ENCODE assay signal across 9 cellular contexts in the genomic region with DNA sequence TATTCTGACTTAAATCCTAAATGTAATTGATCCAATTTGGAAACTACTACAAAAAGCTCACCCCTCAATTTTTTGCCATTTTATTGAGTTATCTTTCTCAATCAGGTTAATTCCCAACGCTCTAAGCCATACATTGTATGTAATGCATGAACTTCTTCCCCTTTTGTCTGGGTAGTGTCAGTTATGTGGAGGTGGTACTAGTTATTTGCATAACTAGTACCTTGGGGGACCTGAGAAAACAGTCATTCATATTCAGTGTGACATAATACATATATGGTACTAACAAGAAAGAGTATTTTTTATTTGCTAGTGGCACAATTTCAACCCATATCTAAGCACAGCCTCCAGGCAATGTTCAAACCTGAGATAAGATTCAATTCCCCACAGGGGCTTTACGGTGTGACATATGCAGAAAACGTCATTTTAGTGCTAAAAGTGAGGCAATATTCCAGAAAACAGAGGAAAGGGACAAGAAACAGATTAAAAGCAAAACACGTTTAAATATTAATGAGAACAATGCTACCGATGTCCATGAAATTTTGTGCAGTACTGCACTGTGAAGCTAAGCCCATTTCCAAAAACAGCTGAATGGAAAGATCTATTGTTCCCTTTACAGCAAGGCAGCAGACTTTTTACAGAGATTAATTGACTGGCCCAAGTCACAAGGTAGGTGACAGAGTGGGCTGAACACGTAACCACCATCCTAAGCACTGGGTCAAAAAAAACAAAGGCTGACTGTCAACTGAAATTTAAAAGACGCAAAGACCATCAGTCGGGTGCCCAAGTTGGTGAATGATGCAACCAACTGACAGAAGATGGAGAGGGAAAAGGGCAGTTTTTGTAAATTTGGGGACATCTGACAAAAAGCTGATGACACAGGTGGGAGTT. TPM values are rescaled to one million over a fixed set of nuclear protein-coding genes. Genes with fewer than 3 reads are reported as not detected.
DNase-seq lines count a peak whose midpoint lies in the region; ATAC-seq and TF ChIP-seq lines count a peak whose summit lies in the region.
"Had no signal": no experiment of that assay in that cellular context is flagged by ENCODE, and none has a peak within 500 bp of the region (broad histone marks: within the 10 kb centered on the region; RNA-seq: fewer than 3 reads in every experiment).

No MANE protein-coding gene starts in this region.

- DNase-seq in MM.1S (peak; percentile 5), body of pancreas (no peak), right cardiac atrium (no peak), UCSD-AML1 (lab: John Stamatoyannopoulos, UW; ENCODE audit: unreplicated experiment) (no peak), transverse colon (no peak)
- no peak for DNase-seq in naive thymus-derived CD4-positive, alpha-beta T cell
- DNase-seq in activated CD4-positive, CD25-positive, alpha-beta regulatory T cell (lab: John Stamatoyannopoulos, UW): no peak
- DNase-seq: cortex of kidney had no signal

- H2AFZ ChIP-seq in MM.1S (ENCODE audit: low read length): no peak overlapping the region

- CTCF ChIA-PET in naive thymus-derived CD4-positive, alpha-beta T cell (lab: Charles Lee): interaction anchor here (0.6 to 4.5 kb wide), 5 partner anchors 12 to 378 kb away, joined by 3 to 25 read pairs (median 3); no protein-coding TSS in a partner anchor

- H3K27ac ChIP-seq in DOHH2 (ENCODE audit: low read depth, low read length) (0 out of 2 replicates have a peak overlapping the region, but pooled peaks have one; percentile 5), MM.1S (ENCODE audit: low read length) (no peak overlapping the region), body of pancreas (peak overlapping the region in 3 of 4 donors; percentile 87 to 92 (median 92)), right cardiac atrium (ENCODE audit: low read length) (no peak overlapping the region), transverse colon (no peak overlapping the region)
- no peak overlapping the region for H3K27ac ChIP-seq in naive thymus-derived CD4-positive, alpha-beta T cell (ENCODE audit: low read depth, low read length)

- no peak for TF ChIP-seq CTCF in DOHH2 (IDR thresholded peaks at IDR 0.05; ENCODE audit: low read depth, low read length, poor library complexity, severe bottlenecking)
- no peak for TF ChIP-seq CTCF in MM.1S (IDR thresholded peaks at IDR 0.05; ENCODE audit: low read length)
- TF ChIP-seq CTCF in body of pancreas (IDR thresholded peaks at IDR 0.05): no peak
- TF ChIP-seq CTCF in transverse colon (IDR thresholded peaks at IDR 0.05): no peak

- no peaks in the 10 kb centered on the region for H3K27me3 ChIP-seq in DOHH2 (ENCODE audit: control insufficient read depth, low read length)
- no peaks in the 10 kb centered on the region for H3K27me3 ChIP-seq in MM.1S (replicated peaks; ENCODE audit: insufficient read depth, low read length)
- H3K27me3 ChIP-seq in body of pancreas: no peaks in the 10 kb centered on the region
- no peaks in the 10 kb centered on the region for H3K27me3 ChIP-seq in naive thymus-derived CD4-positive, alpha-beta T cell (ENCODE audit: control insufficient read depth in 2 of 2, insufficient read depth in 2 of 2, low read length in 2 of 2)
- H3K27me3 ChIP-seq in right cardiac atrium (ENCODE audit: control insufficient read depth, insufficient read depth): no peaks in the 10 kb centered on the region
- H3K27me3 ChIP-seq in transverse colon: no peaks in the 10 kb centered on the region

- H3K36me3 Mint-ChIP-seq in naive thymus-derived CD4-positive, alpha-beta T cell: peaks cover 9 to 12% (median 9%) of the 10 kb centered on the region in 5 donors

- H4K20me1 ChIP-seq in DOHH2 (ENCODE audit: control insufficient read depth, insufficient read depth, low read depth, low read length) (no peaks in the 10 kb centered on the region), MM.1S (ENCODE audit: insufficient read depth, low read length) (no peaks in the 10 kb centered on the region)

- H3K36me3 ChIP-seq in DOHH2 (ENCODE audit: control insufficient read depth, low read length) (peaks cover 4% of the 10 kb centered on the region), MM.1S (replicated peaks; ENCODE audit: insufficient read depth, low read length) (no peaks in the 10 kb centered on the region), body of pancreas (replicated peaks in 1 of 2; ENCODE audit: insufficient read depth in 1 of 2, low read depth in 2 of 2) (no peaks in the 10 kb centered on the region), transverse colon (no peaks in the 10 kb centered on the region)
- H3K36me3 ChIP-seq in naive thymus-derived CD4-positive, alpha-beta T cell (ENCODE audit: control insufficient read depth in 2 of 3, insufficient read depth in 3 of 3, low read length in 3 of 3): peaks cover 0 to 4% (median 0%) of the 10 kb centered on the region in 3 experiments

- TF ChIP-seq POLR2A in body of pancreas (IDR thresholded peaks at IDR 0.05) (no peak), transverse colon (IDR thresholded peaks at IDR 0.05) (no peak)

- H3K4me3 Mint-ChIP-seq in naive thymus-derived CD4-positive, alpha-beta T cell: peak overlapping the region; percentile 75 to 91 (median 84)

- in situ Hi-C loops in transverse colon (cut with MboI; ENCODE audit: low pct_ligation_motif_present in 1 of 4, low pct_unique_long_range_greater_than_20kb in 1 of 4, low sequenced_read_pairs in 3 of 4): no loop called here

- peak overlapping the region; percentile 32 to 92 (median 91) for H3K27ac Mint-ChIP-seq in naive thymus-derived CD4-positive, alpha-beta T cell

- peak overlapping the region; percentile 96 for H3K4me3 ChIP-seq in DOHH2 (ENCODE audit: low read length)
- H3K4me3 ChIP-seq in MM.1S (ENCODE audit: low read length): peak overlapping the region; percentile 73
- H3K4me3 ChIP-seq in body of pancreas: no peak overlapping the region
- H3K4me3 ChIP-seq in naive thymus-derived CD4-positive, alpha-beta T cell (ENCODE audit: low read length): no peak overlapping the region
- no peak overlapping the region for H3K4me3 ChIP-seq in right cardiac atrium (ENCODE audit: low read length)
- peak overlapping the region in 2 of 4 donors; percentile 70 to 82 for H3K4me3 ChIP-seq in transverse colon

- POLR2A ChIA-PET in naive thymus-derived CD4-positive, alpha-beta T cell (lab: Charles Lee): interaction anchor here (0.9 to 4.4 kb wide), 4 partner anchors 25 to 107 kb away, joined by 3 to 24 read pairs (median 8); a partner anchor contains a TSS

- H3K4me2 ChIP-seq in DOHH2 (ENCODE audit: low read length): peak overlapping the region; percentile 95
- H3K4me2 ChIP-seq in MM.1S (ENCODE audit: low read depth, low read length): peak overlapping the region; percentile 79; the same call in 1 of the 2 replicates

- intact Hi-C loops in body of pancreas (cut with DNase I) (no loop called here), right cardiac atrium (cut with DNase I) (no loop called here), transverse colon (cut with DNase I; ENCODE audit: low total_unique reads) (no loop called here)
- intact Hi-C loops in naive thymus-derived CD4-positive, alpha-beta T cell (cut with micrococcal nuclease): loop anchor here (5.0 to 10.0 kb wide), 3 partner anchors 42 to 400 kb away; a partner anchor contains a TSS

- peaks cover 21% of the 10 kb centered on the region for H3F3A ChIP-seq in DOHH2 (ENCODE audit: control insufficient read depth, insufficient read depth)
- peaks cover 12% of the 10 kb centered on the region for H3F3A ChIP-seq in MM.1S (ENCODE audit: insufficient read depth, low read length)

- no peaks in the 10 kb centered on the region for H3K9me3 Mint-ChIP-seq in naive thymus-derived CD4-positive, alpha-beta T cell

- H3K79me2 ChIP-seq in DOHH2 (ENCODE audit: control insufficient read depth, low read length): peaks cover 9% of the 10 kb centered on the region
- H3K79me2 ChIP-seq in MM.1S (ENCODE audit: low read length): no peaks in the 10 kb centered on the region

- H3K4me1 ChIP-seq in DOHH2 (ENCODE audit: control insufficient read depth, low read length): peaks cover 24% of the 10 kb centered on the region
- H3K4me1 ChIP-seq in MM.1S (ENCODE audit: low read length): peaks cover 11% of the 10 kb centered on the region; the same call in 1 of the 2 replicates
- peaks cover 19% of the 10 kb centered on the region for H3K4me1 ChIP-seq in body of pancreas
- peaks cover 0 to 6% of the 10 kb centered on the region in 2 donors for H3K4me1 ChIP-seq in naive thymus-derived CD4-positive, alpha-beta T cell (ENCODE audit: control insufficient read depth in 2 of 2, insufficient read depth in 2 of 2, low read length in 2 of 2)
- H3K4me1 ChIP-seq in right cardiac atrium (ENCODE audit: control insufficient read depth, insufficient read depth, low read length): no peaks in the 10 kb centered on the region
- H3K4me1 ChIP-seq in transverse colon: peaks cover 0 to 19% (median 6%) of the 10 kb centered on the region in 4 donors

- H3K27me3 Mint-ChIP-seq in naive thymus-derived CD4-positive, alpha-beta T cell: no peaks in the 10 kb centered on the region

- TF ChIP-seq EP300 in transverse colon (IDR thresholded peaks at IDR 0.05; ENCODE audit: low read depth): no peak

- 54 to 56% methylated on average over 8 of the region's 8 CpGs for WGBS in body of pancreas, 2 donors
- WGBS in right cardiac atrium: 80% methylated on average over 8 of the region's 8 CpGs
- WGBS in transverse colon (ENCODE audit: low coverage in 1 of 2), 2 donors: 82 to 88% methylated on average over 7 to 8 of the region's 8 CpGs

- H3K9ac ChIP-seq in MM.1S (ENCODE audit: low read length): peak overlapping the region; percentile 86; the same call in 1 of the 2 replicates

- H3K4me1 Mint-ChIP-seq in naive thymus-derived CD4-positive, alpha-beta T cell: peaks cover 10 to 25% (median 13%) of the 10 kb centered on the region in 7 donors

- no peaks in the 10 kb centered on the region for H3K9me2 ChIP-seq in DOHH2 (replicated peaks; ENCODE audit: control insufficient read depth, low read length)
- H3K9me2 ChIP-seq in MM.1S (replicated peaks; ENCODE audit: insufficient read depth, low read length): no peaks in the 10 kb centered on the region

- ATAC-seq in body of pancreas: no peak
- ATAC-seq in naive thymus-derived CD4-positive, alpha-beta T cell: no peak
- ATAC-seq in right cardiac atrium: no peak

- H3K9me3 ChIP-seq in DOHH2 (ENCODE audit: control insufficient read depth, insufficient read depth, low read length) (no peaks in the 10 kb centered on the region), MM.1S (replicated peaks; ENCODE audit: insufficient read depth, low read length) (no peaks in the 10 kb centered on the region), body of pancreas (no peaks in the 10 kb centered on the region), right cardiac atrium (ENCODE audit: control insufficient read depth, low read length) (no peaks in the 10 kb centered on the region), transverse colon (no peaks in the 10 kb centered on the region)
- no peaks in the 10 kb centered on the region for H3K9me3 ChIP-seq in naive thymus-derived CD4-positive, alpha-beta T cell (ENCODE audit: control insufficient read depth in 2 of 3, low read length in 3 of 3)

RNA-seq across cellular contexts. Expression of a gene that starts 1.4 kb away (rescaled TPM):
- total RNA-seq in body of pancreas (10 to 100 TPM; 27.2 to 38.6 TPM), right cardiac atrium (10 to 100 TPM in 2 of 4 donors, 1 to 10 TPM in 2; 8.0 to 11.4 (median 9.6) TPM), transverse colon (10 to 100 TPM; 20.0 to 75.4 (median 32.8) TPM)
- 10 to 100 TPM in 3 of 5 experiments, 1 to 10 TPM in 2; 8.8 to 19.3 (median 12.2) TPM for total RNA-seq in naive thymus-derived CD4-positive, alpha-beta T cell
- 1 to 10 TPM; 7.0 to 8.0 TPM for polyA plus RNA-seq in naive thymus-derived CD4-positive, alpha-beta T cell
- polyA plus RNA-seq in right cardiac atrium: 3.5 TPM

RNA-seq across cellular contexts. Expression of a gene that starts 41.4 kb away (rescaled TPM):
- total RNA-seq in body of pancreas (not detected), right cardiac atrium (not detected), transverse colon (under 1 TPM in 1 of 4 donors, not detected in 3; 0.27 TPM)
- not detected for total RNA-seq in naive thymus-derived CD4-positive, alpha-beta T cell
- not detected for polyA plus RNA-seq in naive thymus-derived CD4-positive, alpha-beta T cell
- polyA plus RNA-seq in right cardiac atrium: not detected

Comparison
In these comparisons a context has a peak if more than half of its experiments do, and no peak if none do; other contexts are left out.
1. H3K27ac ChIP-seq: peak in DOHH2 (single experiment) and body of pancreas (3 of 4); none in MM.1S (single experiment), naive thymus-derived CD4-positive, alpha-beta T cell (single experiment), right cardiac atrium (single experiment) and transverse colon (0 of 4).
2. H3K4me3 ChIP-seq: peak in DOHH2 (single experiment) and MM.1S (single experiment); none in body of pancreas (0 of 2), naive thymus-derived CD4-positive, alpha-beta T cell (single experiment) and right cardiac atrium (single experiment).
3. intact Hi-C loops: an anchor here in naive thymus-derived CD4-positive, alpha-beta T cell (5.0 to 10.0 kb wide); none called in body of pancreas, right cardiac atrium and transverse colon.